In the genomic region with DNA sequence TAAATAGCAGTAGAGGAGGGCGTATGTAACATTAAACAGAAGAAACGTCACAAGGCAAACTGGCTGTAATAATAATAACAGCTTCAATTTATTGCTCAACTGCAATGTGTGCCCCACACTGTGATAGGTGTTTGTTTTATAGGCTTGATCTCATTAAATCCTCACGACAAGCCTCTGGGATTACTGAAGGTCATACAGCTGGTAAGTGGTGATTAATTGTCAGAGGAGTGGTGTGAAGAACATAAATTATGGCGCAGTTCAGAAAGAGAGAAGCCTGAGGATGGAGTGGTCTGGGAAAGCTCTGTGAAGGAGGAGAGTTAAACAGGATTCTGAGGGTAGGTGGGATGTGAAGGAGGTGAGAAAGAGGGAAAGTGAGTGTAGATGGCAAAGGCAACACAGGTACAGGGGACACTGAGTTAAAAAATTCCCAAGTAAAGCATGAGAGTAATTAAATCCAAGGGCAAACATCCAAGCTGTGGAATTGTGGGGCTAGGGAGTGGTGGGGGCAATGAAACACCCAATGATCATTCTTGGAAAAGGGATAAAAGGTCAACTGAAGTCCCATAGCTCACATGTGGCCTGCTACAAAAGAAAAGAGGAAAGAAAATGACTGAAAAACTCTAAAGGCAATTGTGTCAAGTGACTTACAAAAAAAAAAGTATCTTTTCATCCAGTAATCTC, we compare ENCODE assay signal across 22 cellular contexts. TPM values are rescaled to one million over a fixed set of nuclear protein-coding genes. Genes with fewer than 3 reads are reported as not detected.
DNase-seq lines count a peak whose midpoint lies in the region; ATAC-seq lines count a peak whose summit lies in the region.
"Had no signal": no experiment of that assay in that cellular context is flagged by ENCODE, and none has a peak within 500 bp of the region (broad histone marks: within the 10 kb centered on the region; RNA-seq: fewer than 3 reads in every experiment).

No MANE protein-coding gene starts in this region.

- peak; percentile 92 for ATAC-seq in esophagus mucosa
- no peak for ATAC-seq in naive thymus-derived CD4-positive, alpha-beta T cell
- ATAC-seq: gastrocnemius medialis, left lobe of liver, WTC11 had no signal

- POLR2A ChIA-PET in naive thymus-derived CD4-positive, alpha-beta T cell (lab: Charles Lee), result no interaction called here

- H3K27ac ChIP-seq in naive thymus-derived CD4-positive, alpha-beta T cell (ENCODE audit: low read depth, low read length), result no peak overlapping the region
- H3K27ac ChIP-seq: epithelial cell of prostate, gastrocnemius medialis, GM23248, right atrium auricular region, thyroid gland had no signal

- DNase-seq in COLO668 (lab: John Stamatoyannopoulos, UW; ENCODE audit: unreplicated experiment) (peak; percentile 49), NCI-H1105 (lab: John Stamatoyannopoulos, UW) (peak; percentile 45), NCI-H748 treated with DMSO at 0.1 percent for 48 hours (lab: John Stamatoyannopoulos, UW) (peak; percentile 55), T-helper 2 cell (no peak), Ammon's horn (ENCODE audit: low spot score) (no peak)
- DNase-seq in activated naive CD4-positive, alpha-beta T cell treated with anti-CD3 and anti-CD28 coated beads, Interleukin-2, amount 10 ng/mL, durations not matched to agents 7 days and 5 days, result no peak
- no peak for DNase-seq in naive thymus-derived CD4-positive, alpha-beta T cell
- DNase-seq: activated naive CD8-positive, alpha-beta T cell treated with anti-CD3 and anti-CD28 coated beads, Interleukin-2, amount 10 ng/mL, durations not matched to agents 7 days and 5 days; CD4-positive, CD25-positive, alpha-beta regulatory T cell; gastrocnemius medialis; GM23248; NCI-H345; nucleus accumbens; OCI-M1; SIG-M5; thyroid gland had no signal

- no peaks in the 10 kb centered on the region for H3K4me1 Mint-ChIP-seq in activated naive CD4-positive, alpha-beta T cell treated with anti-CD3 and anti-CD28 coated beads, Interleukin-2, amount 10 ng/mL, durations not matched to agents 7 days and 5 days
- peaks cover 0 to 1% (median 0%) of the 10 kb centered on the region in 7 donors for H3K4me1 Mint-ChIP-seq in naive thymus-derived CD4-positive, alpha-beta T cell
- H3K4me1 Mint-ChIP-seq: activated naive CD8-positive, alpha-beta T cell treated with anti-CD3 and anti-CD28 coated beads, Interleukin-2, amount 10 ng/mL, durations not matched to agents 7 days and 5 days; CD4-positive, CD25-positive, alpha-beta regulatory T cell had no signal

- intact Hi-C loops in naive thymus-derived CD4-positive, alpha-beta T cell (cut with micrococcal nuclease), result no loop called here

- no peak overlapping the region for H3K4me3 ChIP-seq in naive thymus-derived CD4-positive, alpha-beta T cell (ENCODE audit: low read length)
- H3K4me3 ChIP-seq: gastrocnemius medialis, GM23248, right atrium auricular region, thyroid gland had no signal

- no peak overlapping the region for H3K27ac Mint-ChIP-seq in activated naive CD4-positive, alpha-beta T cell treated with anti-CD3 and anti-CD28 coated beads, Interleukin-2, amount 10 ng/mL, durations not matched to agents 7 days and 5 days
- H3K27ac Mint-ChIP-seq in naive thymus-derived CD4-positive, alpha-beta T cell, result no peak overlapping the region
- H3K27ac Mint-ChIP-seq: activated naive CD8-positive, alpha-beta T cell treated with anti-CD3 and anti-CD28 coated beads, Interleukin-2, amount 10 ng/mL, durations not matched to agents 7 days and 5 days; CD4-positive, CD25-positive, alpha-beta regulatory T cell; dendritic cell treated with granulocyte-macrophage colony-stimulating factor and Interleukin-4, amounts not matched to agents 40 ng/mL and 50 ng/mL, for 4 days; WTC11 had no signal

- no peaks in the 10 kb centered on the region for H3K4me1 ChIP-seq in naive thymus-derived CD4-positive, alpha-beta T cell (ENCODE audit: control insufficient read depth in 2 of 2, insufficient read depth in 2 of 2, low read length in 2 of 2)
- H3K4me1 ChIP-seq: gastrocnemius medialis, right atrium auricular region, thyroid gland had no signal

- no peaks in the 10 kb centered on the region for H3K36me3 Mint-ChIP-seq in activated naive CD4-positive, alpha-beta T cell treated with anti-CD3 and anti-CD28 coated beads, Interleukin-2, amount 10 ng/mL, durations not matched to agents 7 days and 5 days
- peaks cover 0 to 4% (median 0%) of the 10 kb centered on the region in 5 donors for H3K36me3 Mint-ChIP-seq in naive thymus-derived CD4-positive, alpha-beta T cell
- H3K36me3 Mint-ChIP-seq: activated naive CD8-positive, alpha-beta T cell treated with anti-CD3 and anti-CD28 coated beads, Interleukin-2, amount 10 ng/mL, durations not matched to agents 7 days and 5 days had no signal

- CTCF ChIA-PET in activated naive CD4-positive, alpha-beta T cell treated with anti-CD3 and anti-CD28 coated beads, Interleukin-2, amount 10 ng/mL, durations not matched to agents 7 days and 5 days (lab: Charles Lee), result interaction anchor here (1.9 kb wide), 1 partner anchor 12 kb away, joined by 5 read pairs; no protein-coding TSS in a partner anchor
- CTCF ChIA-PET in naive thymus-derived CD4-positive, alpha-beta T cell (lab: Charles Lee), result no interaction called here

- peaks cover 40% of the 10 kb centered on the region for H3K27me3 Mint-ChIP-seq in activated naive CD4-positive, alpha-beta T cell treated with anti-CD3 and anti-CD28 coated beads, Interleukin-2, amount 10 ng/mL, durations not matched to agents 7 days and 5 days
- peaks cover 61 to 73% (median 68%) of the 10 kb centered on the region in 5 donors for H3K27me3 Mint-ChIP-seq in naive thymus-derived CD4-positive, alpha-beta T cell

- H3K4me3 Mint-ChIP-seq in activated naive CD4-positive, alpha-beta T cell treated with anti-CD3 and anti-CD28 coated beads, Interleukin-2, amount 10 ng/mL, durations not matched to agents 7 days and 5 days, result no peak overlapping the region
- no peak overlapping the region for H3K4me3 Mint-ChIP-seq in naive thymus-derived CD4-positive, alpha-beta T cell
- H3K4me3 Mint-ChIP-seq: activated naive CD8-positive, alpha-beta T cell treated with anti-CD3 and anti-CD28 coated beads, Interleukin-2, amount 10 ng/mL, durations not matched to agents 7 days and 5 days; CD4-positive, CD25-positive, alpha-beta regulatory T cell; dendritic cell treated with granulocyte-macrophage colony-stimulating factor and Interleukin-4, amounts not matched to agents 40 ng/mL and 50 ng/mL, for 4 days; WTC11 had no signal

- no peaks in the 10 kb centered on the region for H3K36me3 ChIP-seq in naive thymus-derived CD4-positive, alpha-beta T cell (ENCODE audit: control insufficient read depth in 2 of 3, insufficient read depth in 3 of 3, low read length in 3 of 3)
- H3K36me3 ChIP-seq: gastrocnemius medialis, right atrium auricular region, thyroid gland had no signal

- H3K9me3 Mint-ChIP-seq in activated naive CD4-positive, alpha-beta T cell treated with anti-CD3 and anti-CD28 coated beads, Interleukin-2, amount 10 ng/mL, durations not matched to agents 7 days and 5 days, result no peaks in the 10 kb centered on the region
- peaks cover 0 to 5% (median 0%) of the 10 kb centered on the region in 11 donors for H3K9me3 Mint-ChIP-seq in naive thymus-derived CD4-positive, alpha-beta T cell
- H3K9me3 Mint-ChIP-seq: activated naive CD8-positive, alpha-beta T cell treated with anti-CD3 and anti-CD28 coated beads, Interleukin-2, amount 10 ng/mL, durations not matched to agents 7 days and 5 days; dendritic cell treated with granulocyte-macrophage colony-stimulating factor and Interleukin-4, amounts not matched to agents 40 ng/mL and 50 ng/mL, for 4 days had no signal

- H3K27me3 ChIP-seq in naive thymus-derived CD4-positive, alpha-beta T cell (ENCODE audit: control insufficient read depth in 2 of 2, insufficient read depth in 2 of 2, low read length in 2 of 2), result no peaks in the 10 kb centered on the region
- H3K27me3 ChIP-seq: right atrium auricular region, thyroid gland had no signal

- no peaks in the 10 kb centered on the region for H3K9me3 ChIP-seq in naive thymus-derived CD4-positive, alpha-beta T cell (ENCODE audit: control insufficient read depth in 2 of 3, low read length in 3 of 3)
- H3K9me3 ChIP-seq: gastrocnemius medialis, right atrium auricular region, thyroid gland had no signal

RNA-seq across cellular contexts. Expression of a gene that starts 16.5 kb away (rescaled TPM):
- 16.0 TPM for total RNA-seq in esophagus mucosa
- 1 to 10 TPM; 3.0 to 6.1 (median 5.4) TPM for total RNA-seq in naive thymus-derived CD4-positive, alpha-beta T cell
- 1 to 10 TPM; 8.1 to 8.8 TPM for polyA plus RNA-seq in naive thymus-derived CD4-positive, alpha-beta T cell

Comparison
In these comparisons a context has a peak if more than half of its experiments do, and no peak if none do; other contexts are left out.
1. DNase-seq: peak in COLO668 (single experiment), NCI-H1105 (single experiment) and NCI-H748 treated with DMSO at 0.1 percent for 48 hours (single experiment); none in activated naive CD4-positive, alpha-beta T cell treated with anti-CD3 and anti-CD28 coated beads, Interleukin-2, amount 10 ng/mL, durations not matched to agents 7 days and 5 days (single experiment), naive thymus-derived CD4-positive, alpha-beta T cell (0 of 9), T-helper 2 cell (0 of 5) and Ammon's horn (single experiment).